ENCODE assay signal across 22 cellular contexts in the genomic region with DNA sequence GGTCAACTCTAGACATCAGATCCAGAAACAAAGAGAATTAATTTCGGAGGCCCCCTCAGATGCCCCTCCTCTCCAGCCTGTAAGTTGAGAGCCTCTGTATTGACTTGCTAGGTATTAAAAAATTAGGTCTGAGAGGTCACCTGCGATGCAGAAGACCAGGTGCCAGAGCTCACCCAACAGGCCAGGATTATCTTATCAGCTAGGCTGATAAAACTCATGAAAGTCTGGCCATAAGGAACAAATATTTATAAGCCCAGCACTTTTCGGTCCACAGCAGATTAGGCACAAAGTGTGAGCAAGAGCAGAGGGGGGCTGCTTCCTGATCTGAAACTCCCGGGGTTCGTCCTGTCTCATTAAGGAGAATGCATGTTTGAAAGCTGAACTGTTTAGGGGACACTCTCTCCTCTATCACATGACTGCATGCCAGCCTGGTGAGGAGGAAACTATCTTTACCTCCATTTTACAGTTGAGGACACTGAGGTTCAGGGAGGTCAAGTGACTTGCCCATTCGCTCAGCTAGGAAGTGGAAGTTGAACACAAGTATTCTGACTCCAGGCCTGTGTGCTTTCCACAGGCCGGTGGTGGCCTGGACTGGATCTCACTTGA. TPM values are rescaled to one million over a fixed set of nuclear protein-coding genes. Genes with fewer than 3 reads are reported as not detected.
DNase-seq lines count a peak whose midpoint lies in the region; ATAC-seq, FAIRE-seq and TF ChIP-seq lines count a peak whose summit lies in the region.
"Had no signal": no experiment of that assay in that cellular context is flagged by ENCODE, and none has a peak within 500 bp of the region (broad histone marks: within the 10 kb centered on the region; RNA-seq: fewer than 3 reads in every experiment).

No MANE protein-coding gene starts in this region.

- H3K4ac ChIP-seq in H1 (replicated peaks; ENCODE audit: insufficient read length, low read depth, low read length), result peak overlapping the region; percentile 2

- no peak overlapping the region for H3K9ac ChIP-seq in H1 (replicated peaks in 1 of 4; ENCODE audit: extremely low read depth in 1 of 4, low read depth in 3 of 4, low read length in 3 of 4)

- no peak overlapping the region for H2BK15ac ChIP-seq in H1 (ENCODE audit: low read length)

- no peak overlapping the region for H2BK120ac ChIP-seq in H1 (replicated peaks; ENCODE audit: low read depth, low read length)

- H3K27me3 ChIP-seq in H1 (replicated peaks in 1 of 4; ENCODE audit: control insufficient read depth in 3 of 4, extremely low read depth in 1 of 4, insufficient read depth in 3 of 4, low read length in 3 of 4) (peaks cover 0 to 4% (median 1%) of the 10 kb centered on the region in 4 experiments; a peak in 2 of 7 replicates), small intestine (ENCODE audit: control insufficient read depth in 2 of 2, insufficient read depth in 2 of 2, low read length in 2 of 2) (no peaks in the 10 kb centered on the region), sigmoid colon (no peaks in the 10 kb centered on the region)
- H3K27me3 ChIP-seq: BE2C, MG63, Peyer's patch had no signal

- POLR2A ChIA-PET in H1 (lab: Charles Lee; ENCODE audit: partially characterized antibody), result interaction anchor here (1.6 to 2.3 kb wide), 2 partner anchors 9 to 40 kb away, joined by 4 to 8 read pairs; partner anchors contain the start of gene MAGEF1

- CTCF ChIA-PET in H1 (lab: Charles Lee; ENCODE audit: partially characterized antibody), result interaction anchor here (1.1 to 5.5 kb wide), 16 partner anchors 9 to 210 kb away, joined by 3 to 56 read pairs (median 5); no protein-coding TSS in a partner anchor

- no peaks in the 10 kb centered on the region; the same call in 1 of the 2 replicates for H3K23me2 ChIP-seq in H1 (ENCODE audit: low read depth, low read length)

- no peaks in the 10 kb centered on the region for H4K20me1 ChIP-seq in H1 (replicated peaks in 1 of 2; ENCODE audit: control insufficient read depth in 1 of 2, insufficient read depth in 2 of 2, low read length in 2 of 2)

- peak; percentile 40 for FAIRE-seq in HTR-8/SVneo (lab: Jason Lieb, UNC)
- FAIRE-seq in H1 (lab: Jason Lieb, UNC), result no peak
- no peak for FAIRE-seq in small intestine (lab: Jason Lieb, UNC)
- FAIRE-seq: A549, H54 had no signal

- TF ChIP-seq CTCF in H1 (IDR thresholded peaks at IDR 0.05; ENCODE audit: control extremely low read depth in 1 of 3, insufficient read depth in 1 of 3, low read depth in 1 of 3, low read length in 3 of 3), result no peak
- no peak for TF ChIP-seq CTCF in neural crest cell (conservative IDR thresholded peaks at IDR 0.05)
- no peak for TF ChIP-seq CTCF in sigmoid colon (IDR thresholded peaks at IDR 0.05)
- TF ChIP-seq CTCF in mucosa of descending colon (IDR thresholded peaks at IDR 0.05), result no peak

- H3K4me3 ChIP-seq in H1 (ENCODE audit: extremely low read depth in 1 of 4, insufficient read depth in 2 of 4, low read depth in 3 of 4, low read length in 4 of 4) (no peak overlapping the region), small intestine (ENCODE audit: low read depth in 1 of 2, low read length in 2 of 2) (no peak overlapping the region), sigmoid colon (no peak overlapping the region), mucosa of descending colon (no peak overlapping the region)
- H3K4me3 ChIP-seq: A549, MG63, Peyer's patch had no signal

- H3K27ac ChIP-seq in H1 (ENCODE audit: low read depth, low read length) (no peak overlapping the region), small intestine (ENCODE audit: low read depth in 1 of 2, low read length in 1 of 2) (no peak overlapping the region), sigmoid colon (no peak overlapping the region)
- H3K27ac ChIP-seq: A549, Peyer's patch had no signal

- H3K79me2 ChIP-seq in H1 (ENCODE audit: control insufficient read depth in 1 of 2, insufficient read depth in 2 of 2, low read length in 2 of 2), result no peaks in the 10 kb centered on the region

- no peaks in the 10 kb centered on the region for H3K36me3 Mint-ChIP-seq in neural crest cell (ENCODE audit: low read depth)

- H3K27me3 Mint-ChIP-seq in neural crest cell (ENCODE audit: low read depth), result peaks cover 6% of the 10 kb centered on the region

- DNase-seq in HTR-8/SVneo (ENCODE audit: insufficient read length, low spot score) (no peak), H1 (ENCODE audit: low read depth in 1 of 2, low spot score in 2 of 2) (no peak), neural crest cell (ENCODE audit: low read depth, low spot score) (no peak), small intestine (peak; percentile 59), inferior parietal cortex (ENCODE audit: extremely low spot score) (no peak), sigmoid colon (no peak), mucosa of descending colon (no peak)
- DNase-seq: BE2C; CD4-positive, alpha-beta T cell; COR-L47; DMS79; MG63; NCI-H1092; NCI-H1436 treated with DMSO at 0.1 percent for 48 hours; NCI-H2081; NCI-H2171; NCI-H524 treated with DMSO at 0.1 percent for 48 hours; NCI-H82; Peyer's patch had no signal

- no peak overlapping the region for H3K56ac ChIP-seq in H1 (replicated peaks; ENCODE audit: insufficient read length, low read depth, low read length)

- H3K23ac ChIP-seq in H1 (ENCODE audit: insufficient read length), result no peak overlapping the region

- ATAC-seq in HG03439 (IDR thresholded peaks at IDR 0.05; ENCODE audit: unreplicated experiment) (no peak), mucosa of descending colon (no peak)
- ATAC-seq: A549 had no signal

- no peak overlapping the region for H2AK5ac ChIP-seq in H1 (ENCODE audit: low read depth, low read length)

- H3K4me3 Mint-ChIP-seq in neural crest cell, result no peak overlapping the region
- H3K4me3 Mint-ChIP-seq: CD4-positive, alpha-beta T cell had no signal

- H3K36me3 ChIP-seq in H1 (ENCODE audit: control insufficient read depth in 2 of 4, insufficient read depth in 4 of 4, low read length in 3 of 4), result no peaks in the 10 kb centered on the region
- H3K36me3 ChIP-seq in small intestine (ENCODE audit: control insufficient read depth in 2 of 2, insufficient read depth in 2 of 2, low read length in 2 of 2), result no peaks in the 10 kb centered on the region
- no peaks in the 10 kb centered on the region for H3K36me3 ChIP-seq in sigmoid colon
- H3K36me3 ChIP-seq in mucosa of descending colon (ENCODE audit: low read depth), result no peaks in the 10 kb centered on the region
- H3K36me3 ChIP-seq: BE2C, MG63, Peyer's patch had no signal

- TF ChIP-seq POLR2A in H1 (IDR thresholded peaks at IDR 0.05; ENCODE audit: control extremely low read depth in 1 of 2, low read depth in 2 of 2, low read length in 2 of 2) (no peak), sigmoid colon (IDR thresholded peaks at IDR 0.05) (no peak)

- no peak overlapping the region for H3K4me2 ChIP-seq in H1 (ENCODE audit: insufficient read depth in 1 of 2, low read depth in 2 of 2, low read length in 2 of 2)
- H3K4me2 ChIP-seq: A549 had no signal

- TF ChIP-seq EP300 in H1 (IDR thresholded peaks at IDR 0.05; ENCODE audit: borderline replicate concordance in 1 of 2, low read depth in 2 of 2, low read length in 2 of 2) (no peak), sigmoid colon (IDR thresholded peaks at IDR 0.05) (no peak)

- no peak overlapping the region for H3K14ac ChIP-seq in H1 (ENCODE audit: insufficient read length)

- no peak overlapping the region for H4K8ac ChIP-seq in H1 (ENCODE audit: extremely low read depth, insufficient read depth, low read length)

- H3K18ac ChIP-seq in H1 (ENCODE audit: extremely low read depth, low read length), result no peak overlapping the region

- H2BK5ac ChIP-seq in H1 (ENCODE audit: low read depth, low read length), result no peak overlapping the region

- H3K79me1 ChIP-seq in H1 (ENCODE audit: low read depth, low read length), result no peaks in the 10 kb centered on the region

- H3K9me3 Mint-ChIP-seq in neural crest cell, result no peaks in the 10 kb centered on the region
- H3K9me3 Mint-ChIP-seq: CD4-positive, alpha-beta T cell had no signal

- TF ChIP-seq RAD21 in H1 (IDR thresholded peaks at IDR 0.05 in 1 of 2, conservative IDR thresholded peaks at IDR 0.05 in 1 of 2; ENCODE audit: low read depth in 2 of 2, low read length in 2 of 2), result no peak

- H3K4me1 ChIP-seq in H1 (replicated peaks in 1 of 4; ENCODE audit: control insufficient read depth in 3 of 4, insufficient read depth in 4 of 4, low read length in 3 of 4) (peaks cover 3 to 19% (median 13%) of the 10 kb centered on the region in 4 experiments; a peak in 6 of 7 replicates), small intestine (ENCODE audit: control insufficient read depth in 2 of 2, insufficient read depth in 1 of 2, low read depth in 1 of 2, low read length in 1 of 2) (peaks cover 0 to 4% of the 10 kb centered on the region in 2 donors), sigmoid colon (peaks cover 0 to 8% (median 7%) of the 10 kb centered on the region in 4 donors), mucosa of descending colon (ENCODE audit: low read depth) (peaks cover 5% of the 10 kb centered on the region)
- H3K4me1 ChIP-seq: A549, BE2C had no signal

- H4K91ac ChIP-seq in H1 (replicated peaks; ENCODE audit: insufficient read length, low read length), result peak overlapping the region; percentile 5

- H4K5ac ChIP-seq in H1 (ENCODE audit: insufficient read length, low read depth, low read length), result no peak overlapping the region

- 82% methylated on average over 7 of the region's 7 CpGs; no CpG with 5 or more reads in 1 of the 2 experiments for WGBS in H1 (ENCODE audit: extremely low coverage in 1 of 2, insufficient coverage in 1 of 2, insufficient read length in 1 of 2, insufficient replicate concordance in 2 of 2, low coverage in 1 of 2, low lambda C conversion rate in 2 of 2, missing lambda C conversion rate in 1 of 2), 2 experiments
- WGBS in small intestine, 3 donors, result 17 to 70% (median 37%) methylated on average over 7 of the region's 7 CpGs
- WGBS in sigmoid colon, 2 donors, result 66 to 87% methylated on average over 7 of the region's 7 CpGs

- intact Hi-C loops in sigmoid colon (cut with DNase I), result no loop called here
- intact Hi-C loops in mucosa of descending colon (cut with DNase I, micrococcal nuclease), result no loop called here

- H2AFZ ChIP-seq in H1 (ENCODE audit: low read length), result no peak overlapping the region

- H2BK12ac ChIP-seq in H1 (ENCODE audit: low read depth, low read length), result peak overlapping the region; percentile 2; the same call in 1 of the 2 replicates

- peak overlapping the region; percentile 81 for H3K27ac Mint-ChIP-seq in neural crest cell (ENCODE audit: unreplicated experiment)
- H3K27ac Mint-ChIP-seq: CD4-positive, alpha-beta T cell had no signal

- peaks cover under 1% of the 10 kb centered on the region for H3K4me1 Mint-ChIP-seq in neural crest cell

- H3K9me3 ChIP-seq in H1 (ENCODE audit: insufficient read depth in 2 of 2, low read depth in 1 of 2, low read length in 1 of 2) (no peaks in the 10 kb centered on the region), small intestine (ENCODE audit: control insufficient read depth, low read depth) (no peaks in the 10 kb centered on the region), sigmoid colon (no peaks in the 10 kb centered on the region), mucosa of descending colon (no peaks in the 10 kb centered on the region)
- H3K9me3 ChIP-seq: A549, BE2C, MG63, Peyer's patch had no signal

- H2BK20ac ChIP-seq in H1 (ENCODE audit: low read length), result no peak overlapping the region

RNA-seq across cellular contexts. Expression of gene MAGEF1, which starts 39.4 kb away (rescaled TPM):
- total RNA-seq in H1 (2021; fragmentation: NEBNext Ultra II Directional; extraction: Animal tissue kit (Norgen Biotek cat#: 25700)), result 54.1 and 56.7 TPM in 2 replicates
- polyA plus RNA-seq in H1 (2011; rRNA removed), result 26.5 and 29.5 TPM in 2 replicates
- polyA plus RNA-seq in H1 (2011; cell fraction: cytosol; rRNA removed), result 51.9 TPM
- 18.1 TPM for polyA plus RNA-seq in H1 (2011; cell fraction: nucleus; rRNA removed)
- polyA plus RNA-seq in H1 (2012, experiment 1 of 2), result 47.6 to 57.8 TPM (median 52.1 TPM) in 4 replicates
- polyA plus RNA-seq in H1 (2012, experiment 2 of 2), result 31.8 TPM
- polyA plus RNA-seq in H1 (2013, experiment 1 of 2), result 33.0 TPM
- polyA plus RNA-seq in H1 (2013, experiment 2 of 2), result 35.2 TPM
- 11.3 and 12.0 TPM in 2 replicates for polyA minus RNA-seq in H1 (2011; rRNA and poly(A)+ RNA removed)
- 21.2 TPM for polyA minus RNA-seq in H1 (2011; cell fraction: cytosol; rRNA and poly(A)+ RNA removed)
- polyA minus RNA-seq in H1 (2011; cell fraction: nucleus; rRNA and poly(A)+ RNA removed), result 11.4 TPM
- total RNA-seq in neural crest cell, result 76.3 and 80.3 TPM in 2 replicates
- polyA plus RNA-seq in small intestine, result 10 to 100 TPM; 15.7 to 40.3 (median 19.5) TPM
- 10 to 100 TPM; 31.0 to 34.1 (median 33.5) TPM for total RNA-seq in sigmoid colon
- 10 to 100 TPM; 29.4 to 43.6 (median 30.6) TPM for polyA plus RNA-seq in sigmoid colon
- 10 to 100 TPM; 17.3 to 30.2 (median 24.4) TPM for total RNA-seq in mucosa of descending colon
